ENCODE assay signal across 23 cellular contexts in genomic region chrX:94365736-94366135, GRCh38.
DNase-seq lines count a peak whose midpoint lies in the region; ATAC-seq, FAIRE-seq and TF ChIP-seq lines count a peak whose summit lies in the region.
"Had no signal": no experiment of that assay in that cellular context is flagged by ENCODE, and none has a peak within 500 bp of the region (broad histone marks: within the 10 kb centered on the region; RNA-seq: fewer than 3 reads in every experiment).

No MANE protein-coding gene starts in this region.

- H3K9me3 Mint-ChIP-seq in GM23338 (peaks cover 34% of the 10 kb centered on the region), astrocyte (ENCODE audit: unreplicated experiment) (no peaks in the 10 kb centered on the region)
- H3K9me3 Mint-ChIP-seq: CD8-positive, alpha-beta T cell had no signal

- peak; percentile 83 for FAIRE-seq in astrocyte (lab: Jason Lieb, UNC)
- FAIRE-seq: A204.1, GM12878, H54 had no signal

- H4K8ac ChIP-seq in mesendoderm (ENCODE audit: low read depth, low read length): no peak overlapping the region

- H3K4me3 Mint-ChIP-seq in GM23338: no peak overlapping the region
- H3K4me3 Mint-ChIP-seq in astrocyte (ENCODE audit: unreplicated experiment): no peak overlapping the region
- H3K4me3 Mint-ChIP-seq: B cell; CD4-positive, CD25-positive, alpha-beta regulatory T cell; CD8-positive, alpha-beta T cell had no signal

- peaks cover 14% of the 10 kb centered on the region; the same call in 2 of the 3 replicates for H3K4me1 Mint-ChIP-seq in GM23338
- no peaks in the 10 kb centered on the region for H3K4me1 Mint-ChIP-seq in astrocyte (ENCODE audit: low read depth, unreplicated experiment)
- H3K4me1 Mint-ChIP-seq: B cell; CD4-positive, CD25-positive, alpha-beta regulatory T cell had no signal

- H3K79me2 ChIP-seq in GM23338 (replicated peaks; ENCODE audit: insufficient read depth) (no peaks in the 10 kb centered on the region), astrocyte (ENCODE audit: insufficient read depth, low read length) (no peaks in the 10 kb centered on the region), mesendoderm (ENCODE audit: control insufficient read depth, insufficient read depth, low read length) (no peaks in the 10 kb centered on the region)

- no peak overlapping the region for H3K4me3 ChIP-seq in GM23338
- no peak overlapping the region for H3K4me3 ChIP-seq in HUES6 (ENCODE audit: low read depth, low read length)
- H3K4me3 ChIP-seq in astrocyte (ENCODE audit: insufficient read depth, low read depth, low read length): no peak overlapping the region
- no peak overlapping the region for H3K4me3 ChIP-seq in mesendoderm (ENCODE audit: low read length)
- H3K4me3 ChIP-seq: BLaER1, GM12878 had no signal

- H3K27ac Mint-ChIP-seq in GM23338 (peak overlapping the region; percentile 70; the same call in 1 of the 2 replicates), astrocyte (ENCODE audit: unreplicated experiment) (no peak overlapping the region)
- H3K27ac Mint-ChIP-seq: B cell; CD4-positive, CD25-positive, alpha-beta regulatory T cell; CD8-positive, alpha-beta T cell had no signal

- no peak overlapping the region for H3K56ac ChIP-seq in mesendoderm (ENCODE audit: low read length)

- H2BK5ac ChIP-seq in mesendoderm (ENCODE audit: low read length): no peak overlapping the region

- H3K4me2 ChIP-seq in GM23338: no peak overlapping the region
- no peak overlapping the region for H3K4me2 ChIP-seq in astrocyte (ENCODE audit: low read length)
- no peak overlapping the region for H3K4me2 ChIP-seq in mesendoderm (ENCODE audit: low read length)
- H3K4me2 ChIP-seq: BLaER1 had no signal

- H3K36me3 Mint-ChIP-seq in GM23338 (ENCODE audit: low read depth) (peaks cover 35% of the 10 kb centered on the region), astrocyte (ENCODE audit: low read depth, unreplicated experiment) (no peaks in the 10 kb centered on the region)
- H3K36me3 Mint-ChIP-seq: CD4-positive, CD25-positive, alpha-beta regulatory T cell; CD8-positive, alpha-beta T cell had no signal

- H2BK120ac ChIP-seq in mesendoderm (ENCODE audit: low read depth, low read length): no peak overlapping the region

- no peak overlapping the region for H3K23ac ChIP-seq in mesendoderm (ENCODE audit: low read length)

- H3K27me3 ChIP-seq in GM23338 (ENCODE audit: insufficient read depth): no peaks in the 10 kb centered on the region
- H3K27me3 ChIP-seq in HUES6 (ENCODE audit: control insufficient read depth, insufficient read depth, low read length): no peaks in the 10 kb centered on the region
- no peaks in the 10 kb centered on the region for H3K27me3 ChIP-seq in astrocyte (ENCODE audit: insufficient read depth, low read length)
- H3K27me3 ChIP-seq in mesendoderm (ENCODE audit: insufficient read depth, low read length, poor library complexity): no peaks in the 10 kb centered on the region

- H3K27me3 Mint-ChIP-seq in GM23338 (ENCODE audit: insufficient read depth, low read depth, poor library complexity) (peaks cover 3% of the 10 kb centered on the region), astrocyte (ENCODE audit: low read depth, unreplicated experiment) (no peaks in the 10 kb centered on the region)
- H3K27me3 Mint-ChIP-seq: B cell; CD4-positive, CD25-positive, alpha-beta regulatory T cell had no signal

- DNase-seq in GM23338 (ENCODE audit: low spot score) (peak; percentile 21), astrocyte (ENCODE audit: low read depth) (no peak), mesendoderm (peak; percentile 12), pons (ENCODE audit: low spot score) (no peak), foreskin melanocyte (no peak), NCI-H69 (lab: John Stamatoyannopoulos, UW) (no peak)
- DNase-seq: Caco-2; CD4-positive, CD25-positive, alpha-beta regulatory T cell; CD8-positive, alpha-beta T cell; DMS153; EL; GDM1; GOT3; HCEC 1CT had no signal

- no peak overlapping the region for H4K5ac ChIP-seq in mesendoderm (ENCODE audit: low read length)

- H3K4me1 ChIP-seq in GM23338 (ENCODE audit: insufficient read depth) (peaks cover 13% of the 10 kb centered on the region), HUES6 (ENCODE audit: control insufficient read depth, insufficient read depth, low read length) (peaks cover 13% of the 10 kb centered on the region; the same call in 1 of the 2 replicates), astrocyte (ENCODE audit: insufficient read depth, low read length) (no peaks in the 10 kb centered on the region), mesendoderm (ENCODE audit: control insufficient read depth, low read depth, low read length) (no peaks in the 10 kb centered on the region)
- H3K4me1 ChIP-seq: BLaER1, Caco-2 had no signal

- H3K9me3 ChIP-seq in HUES6 (ENCODE audit: control insufficient read depth, insufficient read depth, low read depth, low read length) (peaks cover 33% of the 10 kb centered on the region), astrocyte (ENCODE audit: insufficient read depth, low read depth, low read length) (no peaks in the 10 kb centered on the region)
- H3K9me3 ChIP-seq: BLaER1, Caco-2 had no signal

- no peak for ATAC-seq in GM23338
- ATAC-seq in GM19023 (IDR thresholded peaks at IDR 0.05; ENCODE audit: unreplicated experiment): no peak
- ATAC-seq: CD8-positive, alpha-beta T cell; GM12878 had no signal

- H3F3A ChIP-seq in GM23338 (replicated peaks; ENCODE audit: low read depth): no peaks in the 10 kb centered on the region

- no peak overlapping the region for H3K18ac ChIP-seq in mesendoderm (ENCODE audit: low read length)

- H4K20me1 ChIP-seq in GM23338 (replicated peaks; ENCODE audit: insufficient read depth) (no peaks in the 10 kb centered on the region), astrocyte (ENCODE audit: insufficient read depth, low read length) (no peaks in the 10 kb centered on the region)
- H4K20me1 ChIP-seq: BLaER1 had no signal

- H3K27ac ChIP-seq in GM23338 (ENCODE audit: low read depth) (peak overlapping the region; percentile 85), HUES6 (ENCODE audit: low read depth, low read length) (peak overlapping the region; percentile 67), astrocyte (ENCODE audit: low read depth, low read length) (no peak overlapping the region), mesendoderm (ENCODE audit: low read depth, low read length) (no peak overlapping the region)
- H3K27ac ChIP-seq: 22Rv1, BLaER1, C4-2B had no signal

- no peaks in the 10 kb centered on the region for H3K9me2 ChIP-seq in GM23338 (ENCODE audit: insufficient read depth)

- no peak overlapping the region for H2BK15ac ChIP-seq in mesendoderm (replicated peaks; ENCODE audit: low read depth)

- H2AFZ ChIP-seq in GM23338: no peak overlapping the region
- H2AFZ ChIP-seq in astrocyte (ENCODE audit: low read depth, low read length): no peak overlapping the region

- H2AK5ac ChIP-seq in mesendoderm (ENCODE audit: low read length): no peak overlapping the region

- H3K9ac ChIP-seq in HUES6 (ENCODE audit: low read length): no peak overlapping the region
- H3K9ac ChIP-seq in astrocyte (ENCODE audit: low read length): no peak overlapping the region
- H3K9ac ChIP-seq in mesendoderm (ENCODE audit: low read length): no peak overlapping the region
- H3K9ac ChIP-seq: BLaER1 had no signal

- H3K79me1 ChIP-seq in mesendoderm (ENCODE audit: low read length): no peaks in the 10 kb centered on the region

- H3K36me3 ChIP-seq in GM23338 (ENCODE audit: insufficient read depth) (no peaks in the 10 kb centered on the region), HUES6 (ENCODE audit: control insufficient read depth, insufficient read depth, low read length) (peaks cover 4% of the 10 kb centered on the region; the same call in 1 of the 2 replicates), astrocyte (ENCODE audit: insufficient read depth, low read length) (no peaks in the 10 kb centered on the region), mesendoderm (ENCODE audit: control insufficient read depth, insufficient read depth, low read length) (no peaks in the 10 kb centered on the region)
- H3K36me3 ChIP-seq: BLaER1 had no signal

- no peak for TF ChIP-seq CTCF in GM23338 (conservative IDR thresholded peaks at IDR 0.05; ENCODE audit: low read depth in 2 of 2)
- TF ChIP-seq CTCF in astrocyte (IDR thresholded peaks at IDR 0.05; ENCODE audit: insufficient read depth, low read depth, low read length): no peak

- H3K4ac ChIP-seq in mesendoderm (ENCODE audit: low read depth, low read length): no peak overlapping the region

- WGBS in mesendoderm (ENCODE audit: extremely low coverage, insufficient coverage, low lambda C conversion rate): no CpG with 5 or more reads among the region's 3 CpGs

TF ChIP-seq in GM23338, 12 proteins besides CTCF, POLR2A, EP300 and RAD21 (continues in another document):
- TF ChIP-seq NANOG (IDR thresholded peaks at IDR 0.05; ENCODE audit: borderline replicate concordance) (peak; percentile 56; the same call in 1 of the 2 replicates), ETS1 (IDR thresholded peaks at IDR 0.05) (no peak), POLR2AphosphoS5 (IDR thresholded peaks at IDR 0.05; ENCODE audit: low read depth) (no peak), ZNF331 (CRISPR knock-in tag; IDR thresholded peaks at IDR 0.05; ENCODE audit: low read depth) (no peak), CREB1 (CRISPR knock-in tag; IDR thresholded peaks at IDR 0.05; ENCODE audit: low read depth) (no peak)

Comparison
In these comparisons a context has a peak if more than half of its experiments do, and no peak if none do; other contexts are left out.
1. DNase-seq: peak in GM23338 (single experiment) and mesendoderm (single experiment); none in astrocyte (single experiment), pons (single experiment), foreskin melanocyte (single experiment) and NCI-H69 (single experiment).
2. H3K27ac ChIP-seq: peak in GM23338 (single experiment) and HUES6 (single experiment); none in astrocyte (single experiment) and mesendoderm (single experiment).